ENCODE assay signal across 9 cellular contexts in genomic region chr7:75916259-75916658, GRCh38. TPM values are rescaled to one million over a fixed set of nuclear protein-coding genes. Genes with fewer than 3 reads are reported as not detected.
DNase-seq lines count a peak whose midpoint lies in the region; ATAC-seq and TF ChIP-seq lines count a peak whose summit lies in the region.
"Had no signal": no experiment of that assay in that cellular context is flagged by ENCODE, and none has a peak within 500 bp of the region (broad histone marks: within the 10 kb centered on the region; RNA-seq: fewer than 3 reads in every experiment).

No MANE protein-coding gene starts in this region.

- H3K79me2 ChIP-seq in KMS-11 (ENCODE audit: insufficient read depth, low read depth) = peaks cover 21% of the 10 kb centered on the region; the same call in 1 of the 2 replicates

- peaks cover 36% of the 10 kb centered on the region for H3K4me1 Mint-ChIP-seq in central memory CD8-positive, alpha-beta T cell
- H3K4me1 Mint-ChIP-seq in naive thymus-derived CD8-positive, alpha-beta T cell = peaks cover 16 to 57% (median 49%) of the 10 kb centered on the region in 4 donors

- no peaks in the 10 kb centered on the region for H3K9me3 Mint-ChIP-seq in central memory CD8-positive, alpha-beta T cell
- no peaks in the 10 kb centered on the region for H3K9me3 Mint-ChIP-seq in naive thymus-derived CD8-positive, alpha-beta T cell

- no peak for TF ChIP-seq CTCF in AG09309 (IDR thresholded peaks at IDR 0.05; ENCODE audit: control insufficient read depth, insufficient read depth, low read depth, low read length, missing control alignments)
- no peak for TF ChIP-seq CTCF in KMS-11 (conservative IDR thresholded peaks at IDR 0.05; ENCODE audit: low read depth, low read length)
- TF ChIP-seq CTCF in foreskin keratinocyte (conservative IDR thresholded peaks at IDR 0.05) = no peak

- peak overlapping the region; percentile 57; the same call in 1 of the 2 replicates for H3K9ac ChIP-seq in KMS-11

- DNase-seq in AG09309 (ENCODE audit: low read depth) (no peak), foreskin keratinocyte (no peak)
- DNase-seq in central memory CD8-positive, alpha-beta T cell (ENCODE audit: low spot score in 2 of 2) = no peak
- DNase-seq in naive thymus-derived CD8-positive, alpha-beta T cell = no peak

- H3K4me1 ChIP-seq in KMS-11 (ENCODE audit: low read depth, poor library complexity, severe bottlenecking) = peaks cover 16% of the 10 kb centered on the region
- no peaks in the 10 kb centered on the region for H3K4me1 ChIP-seq in foreskin keratinocyte

- no peak for ATAC-seq in central memory CD8-positive, alpha-beta T cell (replicated peaks; ENCODE audit: extremely low read depth, poor library complexity, severe bottlenecking)
- no peak for ATAC-seq in naive thymus-derived CD8-positive, alpha-beta T cell
- ATAC-seq in HG02870 (IDR thresholded peaks at IDR 0.05; ENCODE audit: unreplicated experiment) = no peak
- no peak for ATAC-seq in GM19023 (IDR thresholded peaks at IDR 0.05; ENCODE audit: unreplicated experiment)
- no peak for ATAC-seq in GM21576 (IDR thresholded peaks at IDR 0.05; ENCODE audit: unreplicated experiment)
- no peak for ATAC-seq in foreskin keratinocyte

- peak overlapping the region; percentile 89 for H3K4me3 Mint-ChIP-seq in central memory CD8-positive, alpha-beta T cell
- peak overlapping the region; percentile 88 to 96 (median 92) for H3K4me3 Mint-ChIP-seq in naive thymus-derived CD8-positive, alpha-beta T cell

- H3K27ac ChIP-seq in KMS-11 (no peak overlapping the region), foreskin keratinocyte (no peak overlapping the region)
- H3K27ac ChIP-seq: epithelial cell of prostate had no signal

- no peaks in the 10 kb centered on the region for H3K36me3 ChIP-seq in KMS-11 (ENCODE audit: insufficient read depth)

- no peaks in the 10 kb centered on the region for H3K27me3 Mint-ChIP-seq in central memory CD8-positive, alpha-beta T cell
- no peaks in the 10 kb centered on the region for H3K27me3 Mint-ChIP-seq in naive thymus-derived CD8-positive, alpha-beta T cell

- H3K27ac Mint-ChIP-seq in central memory CD8-positive, alpha-beta T cell (ENCODE audit: low read depth) = peak overlapping the region; percentile 92
- H3K27ac Mint-ChIP-seq in naive thymus-derived CD8-positive, alpha-beta T cell = peak overlapping the region in 6 of 10 donors; percentile 43 to 99 (median 88)

- H3K4me2 ChIP-seq in KMS-11 = peak overlapping the region; percentile 69

- POLR2A ChIA-PET in naive thymus-derived CD8-positive, alpha-beta T cell (lab: Charles Lee) = interaction anchor here (1.4 to 6.3 kb wide), 7 partner anchors 8 to 132 kb away, joined by 3 to 33 read pairs (median 22); partner anchors contain the start of genes MDH2, RHBDD2, STYXL1 and TMEM120A

- no peaks in the 10 kb centered on the region; the same call in 1 of the 2 replicates for H4K20me1 ChIP-seq in KMS-11 (ENCODE audit: insufficient read depth)

- H3K36me3 Mint-ChIP-seq in central memory CD8-positive, alpha-beta T cell (ENCODE audit: insufficient read depth) = peaks cover 24% of the 10 kb centered on the region
- H3K36me3 Mint-ChIP-seq in naive thymus-derived CD8-positive, alpha-beta T cell = peaks cover 0 to 5% (median 4%) of the 10 kb centered on the region in 3 donors

- no peak overlapping the region; the same call in 1 of the 2 replicates for H2AFZ ChIP-seq in KMS-11 (ENCODE audit: low read depth)

- no peaks in the 10 kb centered on the region for H3K27me3 ChIP-seq in KMS-11 (ENCODE audit: insufficient read depth, low read depth)
- H3K27me3 ChIP-seq in foreskin keratinocyte = no peaks in the 10 kb centered on the region

- H3K4me3 ChIP-seq in AG09309 (ENCODE audit: control insufficient read depth, low read depth, low read length) = peak overlapping the region; percentile 97
- H3K4me3 ChIP-seq in KMS-11 (IDR thresholded peaks at IDR 0.05; ENCODE audit: insufficient read depth, low read depth, low read length) = no peak overlapping the region

RNA-seq across cellular contexts. Expression of gene POR, which starts 1.3 kb away (rescaled TPM):
- 10 to 100 TPM; 74.4 to 80.3 TPM for total RNA-seq in naive thymus-derived CD8-positive, alpha-beta T cell
- 10 to 100 TPM; 32.6 to 51.0 (median 45.2) TPM for polyA plus RNA-seq in naive thymus-derived CD8-positive, alpha-beta T cell
- total RNA-seq in foreskin keratinocyte = 44.7 and 45.4 TPM in 2 replicates
- polyA plus RNA-seq in foreskin keratinocyte = 44.0 and 44.5 TPM in 2 replicates

RNA-seq across cellular contexts. Expression of gene RHBDD2, which starts 37.4 kb away (rescaled TPM):
- total RNA-seq in naive thymus-derived CD8-positive, alpha-beta T cell = 10 to 100 TPM; 47.1 to 49.8 TPM
- 10 to 100 TPM; 73.7 to 89.0 (median 73.7) TPM for polyA plus RNA-seq in naive thymus-derived CD8-positive, alpha-beta T cell
- total RNA-seq in foreskin keratinocyte = 26.2 and 30.4 TPM in 2 replicates
- 37.6 and 47.1 TPM in 2 replicates for polyA plus RNA-seq in foreskin keratinocyte
